18 cellular contexts compared by ENCODE assay signal in genomic region chr14:92524603-92525185, GRCh38. TPM values are rescaled to one million over a fixed set of nuclear protein-coding genes. Genes with fewer than 3 reads are reported as not detected.
DNase-seq lines count a peak whose midpoint lies in the region; ATAC-seq and TF ChIP-seq lines count a peak whose summit lies in the region.
"Had no signal": no experiment of that assay in that cellular context is flagged by ENCODE, and none has a peak within 500 bp of the region (broad histone marks: within the 10 kb centered on the region; RNA-seq: fewer than 3 reads in every experiment).

No MANE protein-coding gene starts in this region.

- H3K4me3 ChIP-seq in CD8-positive, alpha-beta memory T cell (ENCODE audit: low read length), result no peak overlapping the region
- H3K4me3 ChIP-seq in esophagus squamous epithelium (no peak overlapping the region), spleen (no peak overlapping the region)
- H3K4me3 ChIP-seq: PC-9, right lobe of liver, suprapubic skin had no signal

- no peak overlapping the region for H3K27ac ChIP-seq in CD8-positive, alpha-beta memory T cell (ENCODE audit: low read depth, low read length)
- H3K27ac ChIP-seq in KOPT-K1 (ENCODE audit: low read depth, low read length, poor library complexity, severe bottlenecking) (peak overlapping the region; percentile 81), esophagus squamous epithelium (peak overlapping the region in 3 of 4 donors; percentile 52 to 69 (median 58)), spleen (peak overlapping the region in 5 of 8 donors; percentile 15 to 76 (median 43))
- H3K27ac ChIP-seq: PC-9, right lobe of liver, suprapubic skin had no signal

- WGBS in esophagus squamous epithelium, 2 donors, result 50 to 92% methylated on average over 2 to 3 of the region's 10 CpGs
- WGBS in spleen, 5 donors, result 40 to 76% (median 50%) methylated on average over 6 to 10 of the region's 10 CpGs

- POLR2A ChIA-PET in CD8-positive, alpha-beta memory T cell (lab: Charles Lee), result interaction anchor here (0.5 kb wide), 1 partner anchor 371 kb away, joined by 3 read pairs; no protein-coding TSS in a partner anchor

- no peaks in the 10 kb centered on the region for H3K9me3 Mint-ChIP-seq in CD8-positive, alpha-beta memory T cell

- H3K9me3 ChIP-seq in CD8-positive, alpha-beta memory T cell (ENCODE audit: low read length), result no peaks in the 10 kb centered on the region
- no peaks in the 10 kb centered on the region for H3K9me3 ChIP-seq in KOPT-K1 (ENCODE audit: insufficient read depth, low read length, poor library complexity, severe bottlenecking)
- no peaks in the 10 kb centered on the region for H3K9me3 ChIP-seq in esophagus squamous epithelium
- no peaks in the 10 kb centered on the region for H3K9me3 ChIP-seq in spleen
- H3K9me3 ChIP-seq: right lobe of liver, suprapubic skin had no signal

- no peak for DNase-seq in CD8-positive, alpha-beta memory T cell
- no peak for DNase-seq in esophagus squamous epithelium (lab: John Stamatoyannopoulos, UW)
- no peak for DNase-seq in spleen
- DNase-seq in erythroblast (lab: John Stamatoyannopoulos, UW), result no peak
- no peak for DNase-seq in Ammon's horn (ENCODE audit: low spot score)
- DNase-seq: activated CD4-positive, alpha-beta T cell treated with anti-CD3 and anti-CD28 coated beads for 48 hours; activated T-cell treated with anti-CD3 and anti-CD28 coated beads, Interleukin-2, amount 50 U/mL, for 72 hours; foreskin fibroblast; hypothalamus; midbrain; NCI-H774; occipital lobe; PC-9; right lobe of liver; stimulated activated CD4-positive, alpha-beta T cell treated with anti-CD3 and anti-CD28 coated beads, Interleukin-1b, Interleukin-23, amount 100 ng/mL, for 48 hours had no signal

- peaks cover 16% of the 10 kb centered on the region for H3K4me1 ChIP-seq in CD8-positive, alpha-beta memory T cell (ENCODE audit: insufficient read depth, low read length)
- H3K4me1 ChIP-seq in esophagus squamous epithelium, result peaks cover 0 to 46% (median 9%) of the 10 kb centered on the region in 3 donors
- peaks cover 9 to 98% (median 42%) of the 10 kb centered on the region in 6 donors for H3K4me1 ChIP-seq in spleen

- peak overlapping the region in 2 of 7 donors; percentile 31 to 57 for H3K4me3 Mint-ChIP-seq in CD8-positive, alpha-beta memory T cell
- H3K4me3 Mint-ChIP-seq: activated T-cell treated with anti-CD3 and anti-CD28 coated beads, Interleukin-2, amount 50 U/mL, for 72 hours had no signal

- TF ChIP-seq POLR2A in esophagus squamous epithelium (IDR thresholded peaks at IDR 0.05) (no peak), spleen (IDR thresholded peaks at IDR 0.05) (no peak), erythroblast (IDR thresholded peaks at IDR 0.05; ENCODE audit: low read length) (no peak)

- TF ChIP-seq CTCF in esophagus squamous epithelium (IDR thresholded peaks at IDR 0.05) (no peak), spleen (IDR thresholded peaks at IDR 0.05 in 8 of 11, conservative IDR thresholded peaks at IDR 0.05 in 3 of 11) (no peak)

- peaks cover 1 to 6% (median 4%) of the 10 kb centered on the region in 3 donors for H3K36me3 Mint-ChIP-seq in CD8-positive, alpha-beta memory T cell

- H3K27me3 ChIP-seq in CD8-positive, alpha-beta memory T cell (ENCODE audit: insufficient read depth, low read length, poor library complexity, severe bottlenecking), result no peaks in the 10 kb centered on the region
- H3K27me3 ChIP-seq in esophagus squamous epithelium, result no peaks in the 10 kb centered on the region
- H3K27me3 ChIP-seq in spleen (replicated peaks in 1 of 7), result no peaks in the 10 kb centered on the region
- H3K27me3 ChIP-seq: right lobe of liver, suprapubic skin had no signal

- peak overlapping the region in 7 of 8 donors; percentile 22 to 95 (median 63) for H3K27ac Mint-ChIP-seq in CD8-positive, alpha-beta memory T cell
- H3K27ac Mint-ChIP-seq: activated T-cell treated with anti-CD3 and anti-CD28 coated beads, Interleukin-2, amount 50 U/mL, for 72 hours had no signal

- no peak for ATAC-seq in HG03521 (IDR thresholded peaks at IDR 0.05; ENCODE audit: unreplicated experiment)

- intact Hi-C loops in esophagus squamous epithelium (cut with DNase I), result no loop called here
- intact Hi-C loops in spleen (cut with DNase I; ENCODE audit: low total_unique reads), result no loop called here

- peaks cover 55 to 82% (median 55%) of the 10 kb centered on the region in 3 donors for H3K4me1 Mint-ChIP-seq in CD8-positive, alpha-beta memory T cell

- CTCF ChIA-PET in CD8-positive, alpha-beta memory T cell (lab: Charles Lee), result interaction anchor here (0.8 to 2.0 kb wide), 4 partner anchors 10 to 156 kb away, joined by 3 to 6 read pairs (median 4); no protein-coding TSS in a partner anchor

- H3K36me3 ChIP-seq in CD8-positive, alpha-beta memory T cell (ENCODE audit: insufficient read depth, low read length), result no peaks in the 10 kb centered on the region
- H3K36me3 ChIP-seq in KOPT-K1 (ENCODE audit: insufficient read depth, low read length), result peaks cover 7% of the 10 kb centered on the region; the same call in 1 of the 2 replicates
- H3K36me3 ChIP-seq in esophagus squamous epithelium, result no peaks in the 10 kb centered on the region
- H3K36me3 ChIP-seq in spleen, result peaks cover 0 to 5% (median 0%) of the 10 kb centered on the region in 6 donors
- H3K36me3 ChIP-seq: right lobe of liver, suprapubic skin had no signal

- H3K27me3 Mint-ChIP-seq in CD8-positive, alpha-beta memory T cell, result no peaks in the 10 kb centered on the region

RNA-seq across cellular contexts. Expression of gene RIN3, which starts 11.1 kb away (rescaled TPM):
- total RNA-seq in CD8-positive, alpha-beta memory T cell, result 10 to 100 TPM; 46.0 to 47.4 TPM
- polyA plus RNA-seq in CD8-positive, alpha-beta memory T cell, result 31.9 TPM
- total RNA-seq in esophagus squamous epithelium, result 1 to 10 TPM; 1.9 to 9.7 (median 4.4) TPM
- 100 to 1,000 TPM in 2 of 7 donors, 10 to 100 TPM in 5; 65.4 to 117 (median 95.4) TPM for total RNA-seq in spleen
- polyA plus RNA-seq in spleen, result 10 to 100 TPM; 17.2 to 28.8 (median 22.9) TPM

Comparison
In these comparisons a context has a peak if more than half of its experiments do, and no peak if none do; other contexts are left out.
1. RNA of gene RIN3, which starts 11.1 kb away (total RNA-seq): 65.4 to 117 TPM in spleen and 46.0 to 47.4 TPM in CD8-positive, alpha-beta memory T cell; 1.9 to 9.7 TPM in esophagus squamous epithelium; every median in the first group is over 4 times any median in the second.